ENCODE assay signal across 41 cellular contexts in the genomic region with DNA sequence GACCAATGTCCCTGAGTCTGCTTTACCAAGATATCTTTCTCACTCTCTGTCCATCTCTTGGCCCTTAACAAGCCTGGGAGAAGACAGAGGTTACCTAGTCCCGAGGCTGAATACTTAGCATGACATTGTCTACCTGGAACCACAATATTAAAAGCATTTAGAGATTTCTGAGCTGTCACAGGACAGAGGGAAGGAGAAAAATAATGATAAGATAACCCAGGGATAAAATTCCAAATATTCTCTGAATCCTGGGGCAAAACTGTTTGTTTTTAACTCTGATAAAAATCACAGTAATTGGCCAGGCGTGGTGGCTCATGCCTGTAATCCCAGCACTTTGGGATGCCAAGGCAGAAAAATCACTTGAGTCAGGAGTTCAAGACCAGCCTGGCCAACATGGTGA. TPM values are rescaled to one million over a fixed set of nuclear protein-coding genes. Genes with fewer than 3 reads are reported as not detected.
"Had no signal": no experiment of that assay in that cellular context is flagged by ENCODE, and none has a peak within 500 bp of the region (broad histone marks: within the 10 kb centered on the region; RNA-seq: fewer than 3 reads in every experiment).

No MANE protein-coding gene starts in this region.

- H3K36me3 Mint-ChIP-seq: activated naive CD4-positive, alpha-beta T cell treated with anti-CD3 and anti-CD28 coated beads, Interleukin-2, amount 10 ng/mL, durations not matched to agents 7 days and 5 days; activated naive CD4-positive, alpha-beta T cell treated with anti-CD3 and anti-CD28 coated beads, Interleukin-2, amount 50 U/mL, for 24 hours; activated naive CD4-positive, alpha-beta T cell treated with anti-CD3 and anti-CD28 coated beads, Interleukin-2, amount 50 U/mL, for 72 hours; activated naive CD8-positive, alpha-beta T cell; activated naive CD8-positive, alpha-beta T cell treated with anti-CD3 and anti-CD28 coated beads for 36 hours; activated naive CD8-positive, alpha-beta T cell treated with anti-CD3 and anti-CD28 coated beads, Interleukin-2, amount 10 ng/mL, durations not matched to agents 7 days and 5 days; brain had no signal

- H3K4me1 ChIP-seq: adrenal gland, ascending aorta, breast epithelium had no signal

- H3K4me3 ChIP-seq: adrenal gland, ascending aorta, body of pancreas, breast epithelium, cardiac muscle cell had no signal

- H3K27me3 Mint-ChIP-seq: activated naive CD4-positive, alpha-beta T cell treated with anti-CD3 and anti-CD28 coated beads, Interleukin-2, amount 50 U/mL, for 24 hours; activated naive CD8-positive, alpha-beta T cell; activated T-helper 17 cell treated with anti-CD3 and anti-CD28 coated beads, Interleukin-2, amount 50 U/mL, for 72 hours had no signal

- DNase-seq: activated effector memory CD4-positive, alpha-beta T cell treated with anti-CD3 and anti-CD28 coated beads, Interleukin-2, amount 50 U/mL, for 16 hours; activated effector memory CD4-positive, alpha-beta T cell treated with Interleukin-2 at 50 U/mL for 16 hours; activated gamma-delta T cell; activated gamma-delta T cell treated with Interleukin-2 at 50 U/mL for 16 hours; activated naive CD4-positive, alpha-beta T cell; activated naive CD4-positive, alpha-beta T cell treated with anti-CD3 and anti-CD28 coated beads for 36 hours; activated naive CD4-positive, alpha-beta T cell treated with anti-CD3 and anti-CD28 coated beads, Interleukin-2, amount 10 ng/mL, durations not matched to agents 7 days and 5 days; activated naive CD4-positive, alpha-beta T cell treated with anti-CD3 and anti-CD28 coated beads, Interleukin-2, amount 50 U/mL, for 16 hours; activated naive CD4-positive, alpha-beta T cell treated with Interleukin-2 at 50 U/mL for 16 hours; activated naive CD8-positive, alpha-beta T cell treated with anti-CD3 and anti-CD28 coated beads for 36 hours; activated naive CD8-positive, alpha-beta T cell treated with anti-CD3 and anti-CD28 coated beads, Interleukin-2, amount 10 ng/mL, durations not matched to agents 7 days and 5 days; activated naive CD8-positive, alpha-beta T cell treated with anti-CD3 and anti-CD28 coated beads, Interleukin-2, amount 50 U/mL, for 24 hours; activated T-cell treated with anti-CD3 and anti-CD28 coated beads, Interleukin-2, amount 50 U/mL, for 1 hour; activated T-cell treated with anti-CD3 and anti-CD28 coated beads, Interleukin-2, amount 50 U/mL, for 24 hours; activated T-cell treated with anti-CD3 and anti-CD28 coated beads, Interleukin-2, amount 50 U/mL, for 4 hours; activated T-cell treated with anti-CD3 and anti-CD28 coated beads, Interleukin-2, amount 50 U/mL, for 48 hours; activated T-cell treated with anti-CD3 and anti-CD28 coated beads, Interleukin-2, amount 50 U/mL, for 72 hours; adrenal gland; amniotic stem cell; amygdala; anterior cingulate cortex; aorta; body of pancreas; brain microvascular endothelial cell; caudate nucleus; central memory CD4-positive, alpha-beta T cell; cerebellar nuclear complex had no signal

- H3K27me3 ChIP-seq: adrenal gland, ascending aorta, body of pancreas, brain microvascular endothelial cell, breast epithelium, cardiac muscle cell had no signal

- H3K4me1 Mint-ChIP-seq: activated naive CD8-positive, alpha-beta T cell treated with anti-CD3 and anti-CD28 coated beads, Interleukin-2, amount 50 U/mL, for 24 hours; activated T-helper 17 cell treated with anti-CD3 and anti-CD28 coated beads, Interleukin-2, amount 50 U/mL, for 72 hours; central memory CD8-positive, alpha-beta T cell had no signal

- H3K9me3 Mint-ChIP-seq: activated naive CD4-positive, alpha-beta T cell treated with anti-CD3 and anti-CD28 coated beads for 36 hours; activated naive CD4-positive, alpha-beta T cell treated with anti-CD3 and anti-CD28 coated beads, Interleukin-2, amount 10 ng/mL, durations not matched to agents 7 days and 5 days; activated naive CD4-positive, alpha-beta T cell treated with anti-CD3 and anti-CD28 coated beads, Interleukin-2, amount 50 U/mL, for 24 hours; activated naive CD4-positive, alpha-beta T cell treated with anti-CD3 and anti-CD28 coated beads, Interleukin-2, amount 50 U/mL, for 72 hours; activated naive CD8-positive, alpha-beta T cell treated with anti-CD3 and anti-CD28 coated beads for 36 hours; activated naive CD8-positive, alpha-beta T cell treated with anti-CD3 and anti-CD28 coated beads, Interleukin-2, amount 10 ng/mL, durations not matched to agents 7 days and 5 days; activated naive CD8-positive, alpha-beta T cell treated with anti-CD3 and anti-CD28 coated beads, Interleukin-2, amount 50 U/mL, for 24 hours; activated T-cell treated with anti-CD3 and anti-CD28 coated beads, Interleukin-2, amount 50 U/mL, for 24 hours; activated T-cell treated with anti-CD3 and anti-CD28 coated beads, Interleukin-2, amount 50 U/mL, for 4 hours; activated T-cell treated with anti-CD3 and anti-CD28 coated beads, Interleukin-2, amount 50 U/mL, for 72 hours; activated T-helper 1 cell treated with anti-CD3 and anti-CD28 coated beads, Interleukin-12 subunit alpha, Interleukin-12 subunit beta, Interleukin-2, Interleukin-4 antibody, amounts not matched to agents 30 ng/mL and 10 ng/mL and 1 ng/mL, durations not matched to agents 14 hours and 24 hours and 36 hours; activated T-helper 17 cell treated with anti-CD3 and anti-CD28 coated beads, Interleukin-2, amount 50 U/mL, for 72 hours; activated T-helper 2 cell treated with anti-CD3 and anti-CD28 coated beads, Interferon-gamma antibody, Interleukin-2, Interleukin-4, amounts not matched to agents 10 μg/mL and 5 μg/mL and 100 μg/mL, durations not matched to agents 14 hours and 24 hours and 36 hours; central memory CD8-positive, alpha-beta T cell had no signal

- H3K36me3 ChIP-seq: adrenal gland, ascending aorta, brain microvascular endothelial cell, breast epithelium, cardiac muscle cell had no signal

- H3K9me3 ChIP-seq: adrenal gland, ascending aorta, body of pancreas, breast epithelium had no signal

- H3K4me3 Mint-ChIP-seq: activated naive CD4-positive, alpha-beta T cell treated with anti-CD3 and anti-CD28 coated beads for 36 hours; activated naive CD4-positive, alpha-beta T cell treated with anti-CD3 and anti-CD28 coated beads, Interleukin-2, amount 10 ng/mL, durations not matched to agents 7 days and 5 days; activated naive CD4-positive, alpha-beta T cell treated with anti-CD3 and anti-CD28 coated beads, Interleukin-2, amount 50 U/mL, for 24 hours; activated naive CD8-positive, alpha-beta T cell; activated naive CD8-positive, alpha-beta T cell treated with anti-CD3 and anti-CD28 coated beads for 36 hours; activated naive CD8-positive, alpha-beta T cell treated with anti-CD3 and anti-CD28 coated beads, Interleukin-2, amount 10 ng/mL, durations not matched to agents 7 days and 5 days; activated naive CD8-positive, alpha-beta T cell treated with anti-CD3 and anti-CD28 coated beads, Interleukin-2, amount 50 U/mL, for 24 hours; activated T-cell treated with anti-CD3 and anti-CD28 coated beads, Interleukin-2, amount 50 U/mL, for 24 hours; activated T-cell treated with anti-CD3 and anti-CD28 coated beads, Interleukin-2, amount 50 U/mL, for 4 hours; activated T-cell treated with anti-CD3 and anti-CD28 coated beads, Interleukin-2, amount 50 U/mL, for 72 hours; activated T-helper 1 cell treated with anti-CD3 and anti-CD28 coated beads, Interleukin-12 subunit alpha, Interleukin-12 subunit beta, Interleukin-2, Interleukin-4 antibody, amounts not matched to agents 30 ng/mL and 10 ng/mL and 1 ng/mL, durations not matched to agents 14 hours and 24 hours and 36 hours; activated T-helper 17 cell treated with anti-CD3 and anti-CD28 coated beads, Interleukin-2, amount 50 U/mL, for 72 hours; brain; central memory CD8-positive, alpha-beta T cell had no signal

- H3K27ac ChIP-seq: adrenal gland, ascending aorta, body of pancreas, brain microvascular endothelial cell, breast epithelium, cardiac muscle cell had no signal

- H3K27ac Mint-ChIP-seq: activated naive CD4-positive, alpha-beta T cell treated with anti-CD3 and anti-CD28 coated beads for 36 hours; activated naive CD4-positive, alpha-beta T cell treated with anti-CD3 and anti-CD28 coated beads, Interleukin-2, amount 10 ng/mL, durations not matched to agents 7 days and 5 days; activated naive CD4-positive, alpha-beta T cell treated with anti-CD3 and anti-CD28 coated beads, Interleukin-2, amount 50 U/mL, for 24 hours; activated naive CD4-positive, alpha-beta T cell treated with anti-CD3 and anti-CD28 coated beads, Interleukin-2, amount 50 U/mL, for 72 hours; activated naive CD8-positive, alpha-beta T cell; activated naive CD8-positive, alpha-beta T cell treated with anti-CD3 and anti-CD28 coated beads for 36 hours; activated naive CD8-positive, alpha-beta T cell treated with anti-CD3 and anti-CD28 coated beads, Interleukin-2, amount 10 ng/mL, durations not matched to agents 7 days and 5 days; activated naive CD8-positive, alpha-beta T cell treated with anti-CD3 and anti-CD28 coated beads, Interleukin-2, amount 50 U/mL, for 24 hours; activated T-cell treated with anti-CD3 and anti-CD28 coated beads, Interleukin-2, amount 50 U/mL, for 24 hours; activated T-cell treated with anti-CD3 and anti-CD28 coated beads, Interleukin-2, amount 50 U/mL, for 72 hours; activated T-helper 1 cell treated with anti-CD3 and anti-CD28 coated beads, Interleukin-12 subunit alpha, Interleukin-12 subunit beta, Interleukin-2, Interleukin-4 antibody, amounts not matched to agents 30 ng/mL and 10 ng/mL and 1 ng/mL, durations not matched to agents 14 hours and 24 hours and 36 hours; activated T-helper 17 cell treated with anti-CD3 and anti-CD28 coated beads, Interleukin-2, amount 50 U/mL, for 72 hours; activated T-helper 2 cell treated with anti-CD3 and anti-CD28 coated beads, Interferon-gamma antibody, Interleukin-2, Interleukin-4, amounts not matched to agents 10 μg/mL and 5 μg/mL and 100 μg/mL, durations not matched to agents 14 hours and 24 hours and 36 hours; brain had no signal

RNA-seq across cellular contexts. Expression of a gene that starts 19.9 kb away (rescaled TPM):
- total RNA-seq: activated naive CD4-positive, alpha-beta T cell treated with anti-CD3 and anti-CD28 coated beads for 36 hours; activated naive CD8-positive, alpha-beta T cell treated with anti-CD3 and anti-CD28 coated beads for 36 hours; activated naive CD8-positive, alpha-beta T cell treated with anti-CD3 and anti-CD28 coated beads, Interleukin-2, amount 10 ng/mL, durations not matched to agents 7 days and 5 days; activated T-cell treated with anti-CD3 and anti-CD28 coated beads, Interleukin-2, amount 50 U/mL, for 4 hours; activated T-cell treated with anti-CD3 and anti-CD28 coated beads, Interleukin-2, amount 50 U/mL, for 72 hours; activated T-helper 1 cell treated with anti-CD3 and anti-CD28 coated beads, Interleukin-12 subunit alpha, Interleukin-12 subunit beta, Interleukin-2, Interleukin-4 antibody, amounts not matched to agents 30 ng/mL and 10 ng/mL and 1 ng/mL, durations not matched to agents 14 hours and 24 hours and 36 hours; aorta; ascending aorta; body of pancreas; cardiac septum; chondrocyte had no signal
- polyA plus RNA-seq: adipose tissue, adrenal gland, aorta had no signal
